In genomic region chr6:66328181-66328580, GRCh38 we compare ENCODE assay signal across 17 cellular contexts.
"Had no signal": no experiment of that assay in that cellular context is flagged by ENCODE, and none has a peak within 500 bp of the region (broad histone marks: within the 10 kb centered on the region; RNA-seq: fewer than 3 reads in every experiment).

No MANE protein-coding gene starts in this region.

- H3K4me1 ChIP-seq: esophagus squamous epithelium, right atrium auricular region, spleen, tibial nerve had no signal

- DNase-seq: activated CD4-positive, alpha-beta memory T cell treated with anti-CD3 and anti-CD28 coated beads for 36 hours; activated gamma-delta T cell treated with Interleukin-2 at 50 U/mL for 16 hours; activated naive CD8-positive, alpha-beta T cell treated with anti-CD3 and anti-CD28 coated beads, Interleukin-2, amount 10 ng/mL, durations not matched to agents 7 days and 5 days; activated T-cell treated with anti-CD3 and anti-CD28 coated beads, Interleukin-2, amount 50 U/mL, for 72 hours; anterior cingulate cortex; esophagus squamous epithelium; spleen; stimulated activated CD4-positive, alpha-beta T cell treated with anti-CD3 and anti-CD28 coated beads, Interleukin-2, amount 100 ng/mL, for 24 hours; stimulated activated naive B cell treated with anti-CD40 and anti-IgM and Interleukin-4, amounts not matched to agents 10 μg/mL and 1 μg/mL and 100 μg/mL, for 72 hours; T-cell; T1000 had no signal

- H3K4me1 Mint-ChIP-seq: activated naive CD8-positive, alpha-beta T cell treated with anti-CD3 and anti-CD28 coated beads, Interleukin-2, amount 10 ng/mL, durations not matched to agents 7 days and 5 days; neural crest cell; stimulated activated naive B cell treated with anti-CD40 and anti-IgM and Interleukin-4, amounts not matched to agents 10 μg/mL and 1 μg/mL and 100 μg/mL, for 72 hours; T-cell had no signal

- H3K36me3 Mint-ChIP-seq: activated CD4-positive, alpha-beta memory T cell treated with anti-CD3 and anti-CD28 coated beads for 36 hours; activated naive CD8-positive, alpha-beta T cell treated with anti-CD3 and anti-CD28 coated beads, Interleukin-2, amount 10 ng/mL, durations not matched to agents 7 days and 5 days; stimulated activated naive B cell treated with anti-CD40 and anti-IgM and Interleukin-4, amounts not matched to agents 10 μg/mL and 1 μg/mL and 100 μg/mL, for 72 hours; T-cell had no signal

- H3K36me3 ChIP-seq: esophagus squamous epithelium, right atrium auricular region, spleen, tibial nerve had no signal

- H3K4me3 Mint-ChIP-seq: activated CD4-positive, alpha-beta memory T cell treated with anti-CD3 and anti-CD28 coated beads for 36 hours; activated naive CD8-positive, alpha-beta T cell treated with anti-CD3 and anti-CD28 coated beads, Interleukin-2, amount 10 ng/mL, durations not matched to agents 7 days and 5 days; activated T-cell treated with anti-CD3 and anti-CD28 coated beads, Interleukin-2, amount 50 U/mL, for 72 hours; neural crest cell; stimulated activated naive B cell treated with anti-CD40 and anti-IgM and Interleukin-4, amounts not matched to agents 10 μg/mL and 1 μg/mL and 100 μg/mL, for 72 hours; T-cell had no signal

- H2AFZ ChIP-seq: hepatocyte had no signal

- H3K9me3 ChIP-seq: esophagus squamous epithelium, right atrium auricular region, tibial nerve had no signal

- FAIRE-seq: colon had no signal

- H3K27ac Mint-ChIP-seq: activated CD4-positive, alpha-beta memory T cell treated with anti-CD3 and anti-CD28 coated beads for 36 hours; activated naive CD8-positive, alpha-beta T cell treated with anti-CD3 and anti-CD28 coated beads, Interleukin-2, amount 10 ng/mL, durations not matched to agents 7 days and 5 days; activated T-cell treated with anti-CD3 and anti-CD28 coated beads, Interleukin-2, amount 50 U/mL, for 72 hours; stimulated activated naive B cell treated with anti-CD40 and anti-IgM and Interleukin-4, amounts not matched to agents 10 μg/mL and 1 μg/mL and 100 μg/mL, for 72 hours; T-cell had no signal

- H3K27ac ChIP-seq: esophagus squamous epithelium, hepatocyte, right atrium auricular region, spleen, tibial nerve, VCaP had no signal

- H3K79me2 ChIP-seq: hepatocyte had no signal

- H3K27me3 Mint-ChIP-seq: activated CD4-positive, alpha-beta memory T cell treated with anti-CD3 and anti-CD28 coated beads for 36 hours; activated naive CD8-positive, alpha-beta T cell treated with anti-CD3 and anti-CD28 coated beads, Interleukin-2, amount 10 ng/mL, durations not matched to agents 7 days and 5 days; stimulated activated naive B cell treated with anti-CD40 and anti-IgM and Interleukin-4, amounts not matched to agents 10 μg/mL and 1 μg/mL and 100 μg/mL, for 72 hours; T-cell had no signal

- ATAC-seq: activated T-cell treated with anti-CD3 and anti-CD28 coated beads, Interleukin-2, amount 50 U/mL, for 72 hours; stimulated activated naive B cell treated with anti-CD40 and anti-IgM and Interleukin-4, amounts not matched to agents 10 μg/mL and 1 μg/mL and 100 μg/mL, for 72 hours; T-cell had no signal

- H3K4me2 ChIP-seq: hepatocyte had no signal

- H3K4me3 ChIP-seq: esophagus squamous epithelium, hepatocyte, right atrium auricular region, spleen, tibial nerve had no signal

- H3K27me3 ChIP-seq: esophagus squamous epithelium, hepatocyte, right atrium auricular region, spleen, tibial nerve had no signal
